In the genomic region with DNA sequence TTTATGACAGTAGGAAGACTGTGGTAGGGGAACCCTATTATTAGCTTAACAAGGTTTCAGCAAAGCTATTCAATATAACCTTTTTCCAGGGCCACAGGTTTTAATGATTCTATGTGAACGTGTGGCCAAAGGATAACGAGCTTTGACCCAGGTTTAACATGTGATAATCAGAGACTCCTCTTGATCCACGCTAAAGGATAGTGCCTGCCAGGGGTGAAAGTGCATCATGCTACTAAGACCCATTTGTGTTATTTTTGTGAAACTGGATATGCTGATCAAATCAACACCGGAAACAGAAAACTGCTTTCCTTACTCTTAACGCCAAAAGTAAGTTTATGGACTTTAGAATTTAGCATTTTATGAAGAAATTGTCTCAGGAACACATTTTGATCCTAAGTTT, we compare ENCODE assay signal across 8 cellular contexts. TPM values are rescaled to one million over a fixed set of nuclear protein-coding genes. Genes with fewer than 3 reads are reported as not detected.
DNase-seq lines count a peak whose midpoint lies in the region; ATAC-seq and TF ChIP-seq lines count a peak whose summit lies in the region.

No MANE protein-coding gene starts in this region.

- H3K4me3 ChIP-seq in stomach smooth muscle (ENCODE audit: low read length in 2 of 2) = peak overlapping the region; percentile 72 to 89

- H3K27ac Mint-ChIP-seq in activated T-helper 17 cell treated with anti-CD3 and anti-CD28 coated beads, Interleukin-2, amount 50 U/mL, for 72 hours = peak overlapping the region; percentile 94
- peak overlapping the region; percentile 92 to 95 (median 94) for H3K27ac Mint-ChIP-seq in immature natural killer cell

- H3K27me3 ChIP-seq in stomach smooth muscle (ENCODE audit: control insufficient read depth in 1 of 2, insufficient read depth in 2 of 2, low read length in 2 of 2) = no peaks in the 10 kb centered on the region

- H3K4me3 Mint-ChIP-seq in activated T-helper 17 cell treated with anti-CD3 and anti-CD28 coated beads, Interleukin-2, amount 50 U/mL, for 72 hours = peak overlapping the region; percentile 92
- peak overlapping the region; percentile 92 to 96 (median 94) for H3K4me3 Mint-ChIP-seq in immature natural killer cell

- no peaks in the 10 kb centered on the region for H3K9me3 ChIP-seq in stomach smooth muscle (ENCODE audit: control insufficient read depth in 2 of 2, low read length in 2 of 2)

- peak overlapping the region; percentile 73 for H3K27ac ChIP-seq in stomach smooth muscle (ENCODE audit: low read length)

- ATAC-seq in activated T-helper 17 cell treated with anti-CD3 and anti-CD28 coated beads, Interleukin-2, amount 50 U/mL, for 72 hours (replicated peaks) = no peak

- peaks cover 23% of the 10 kb centered on the region for H3K4me1 Mint-ChIP-seq in activated T-helper 17 cell treated with anti-CD3 and anti-CD28 coated beads, Interleukin-2, amount 50 U/mL, for 72 hours
- H3K4me1 Mint-ChIP-seq in immature natural killer cell = peaks cover 58 to 76% of the 10 kb centered on the region in 2 donors

- no peaks in the 10 kb centered on the region for H3K27me3 Mint-ChIP-seq in activated T-helper 17 cell treated with anti-CD3 and anti-CD28 coated beads, Interleukin-2, amount 50 U/mL, for 72 hours
- peaks cover 11 to 22% (median 21%) of the 10 kb centered on the region in 3 donors for H3K27me3 Mint-ChIP-seq in immature natural killer cell (ENCODE audit: low read depth in 3 of 3)

- DNase-seq in NCI-H82 (lab: John Stamatoyannopoulos, UW) (peak; percentile 16), NCI-H82 treated with DMSO at 0.1 percent for 48 hours (lab: John Stamatoyannopoulos, UW; ENCODE audit: unreplicated experiment) (no peak), immature natural killer cell (no peak), GM20000 (ENCODE audit: low spot score) (no peak), putamen (ENCODE audit: low spot score) (no peak)
- no peak for DNase-seq in activated CD4-positive, CD25-positive, alpha-beta regulatory T cell treated with anti-CD3 and anti-CD28 coated beads, Interleukin-2, amount 50 U/mL, for 72 hours

- peaks cover 31% of the 10 kb centered on the region for H3K4me1 ChIP-seq in stomach smooth muscle (ENCODE audit: control insufficient read depth, insufficient read depth, low read length)

- peak overlapping the region in 1 of 2 donors; percentile 61 for H3K9ac ChIP-seq in stomach smooth muscle (ENCODE audit: low read length in 2 of 2)

- TF ChIP-seq CTCF in GM20000 (IDR thresholded peaks at IDR 0.05; ENCODE audit: extremely low read depth, missing control alignments) = no peak

- peaks cover 11% of the 10 kb centered on the region for H3K36me3 Mint-ChIP-seq in activated T-helper 17 cell treated with anti-CD3 and anti-CD28 coated beads, Interleukin-2, amount 50 U/mL, for 72 hours (ENCODE audit: low read depth)
- H3K36me3 Mint-ChIP-seq in immature natural killer cell = no peaks in the 10 kb centered on the region

- no peaks in the 10 kb centered on the region for H3K9me3 Mint-ChIP-seq in activated T-helper 17 cell treated with anti-CD3 and anti-CD28 coated beads, Interleukin-2, amount 50 U/mL, for 72 hours
- no peaks in the 10 kb centered on the region for H3K9me3 Mint-ChIP-seq in immature natural killer cell

- H3K36me3 ChIP-seq in stomach smooth muscle (ENCODE audit: control insufficient read depth in 2 of 2, insufficient read depth in 2 of 2, low read length in 2 of 2) = no peaks in the 10 kb centered on the region

RNA-seq across cellular contexts. Expression of a gene that starts 0.9 kb away (rescaled TPM):
- total RNA-seq in activated T-helper 17 cell treated with anti-CD3 and anti-CD28 coated beads, Interleukin-2, amount 50 U/mL, for 72 hours = 10 to 100 TPM; 56.2 to 62.3 TPM
- 100 to 1,000 TPM in 1 of 3 donors, 10 to 100 TPM in 2; 62.1 to 162 (median 75.4) TPM for polyA plus RNA-seq in immature natural killer cell

RNA-seq across cellular contexts. Expression of a gene that starts 2.7 kb away (rescaled TPM):
- 10 to 100 TPM; 24.2 to 30.8 TPM for total RNA-seq in activated T-helper 17 cell treated with anti-CD3 and anti-CD28 coated beads, Interleukin-2, amount 50 U/mL, for 72 hours
- polyA plus RNA-seq in immature natural killer cell = 10 to 100 TPM; 12.2 to 13.0 (median 12.5) TPM
